ENCODE assay signal across 10 cellular contexts in genomic region chr2:230885467-230886130, GRCh38. TPM values are rescaled to one million over a fixed set of nuclear protein-coding genes. Genes with fewer than 3 reads are reported as not detected.
A peak's percentile ranks its signal among the peaks of the same experiment; 100 is the strongest.
DNase-seq lines count a peak whose midpoint lies in the region; ATAC-seq, FAIRE-seq and TF ChIP-seq lines count a peak whose summit lies in the region.
"Had no signal": no experiment of that assay in that cellular context is flagged by ENCODE, and none has a peak within 500 bp of the region (broad histone marks: within the 10 kb centered on the region; RNA-seq: fewer than 3 reads in every experiment).

No MANE protein-coding gene starts in this region.

- TF ChIP-seq POLR2A in HepG2 (IDR thresholded peaks at IDR 0.05; ENCODE audit: insufficient read depth in 1 of 2, low read depth in 2 of 2, low read length in 2 of 2) (no peak), right lobe of liver (IDR thresholded peaks at IDR 0.05) (no peak)

- H3K27me3 ChIP-seq in HepG2 (ENCODE audit: control insufficient read depth in 1 of 2, insufficient read depth in 2 of 2, low read length in 2 of 2): peaks cover 1 to 19% of the 10 kb centered on the region in 2 experiments; a peak in 4 of 5 replicates
- H3K27me3 ChIP-seq in right lobe of liver: no peaks in the 10 kb centered on the region
- no peaks in the 10 kb centered on the region for H3K27me3 ChIP-seq in upper lobe of right lung

- H3K4me3 ChIP-seq in HepG2 (replicated peaks in 1 of 3; ENCODE audit: insufficient read depth in 1 of 3, low read depth in 2 of 3, low read length in 3 of 3) (no peak overlapping the region), right lobe of liver (no peak overlapping the region), foreskin fibroblast (ENCODE audit: low read depth in 1 of 2, low read length in 2 of 2) (no peak overlapping the region), upper lobe of right lung (no peak overlapping the region)

- no TSS peak for BruUV-seq in HepG2 (replicated peaks; lab: Mats Ljungman, UMichigan)

- intact Hi-C loops in HepG2 (cut with micrococcal nuclease; ENCODE audit: unreplicated experiment) (no loop called here), right lobe of liver (cut with DNase I) (no loop called here), upper lobe of right lung (cut with DNase I) (no loop called here)

- no peaks in the 10 kb centered on the region for H3K79me2 ChIP-seq in HepG2 (ENCODE audit: insufficient read depth, low read length)

- H3K27ac ChIP-seq in HepG2 (ENCODE audit: extremely low read length, insufficient read depth, low read length) (no peak overlapping the region), right lobe of liver (no peak overlapping the region), upper lobe of right lung (no peak overlapping the region)
- H3K27ac ChIP-seq: C4-2B had no signal

- WGBS in HepG2 (ENCODE audit: low lambda C conversion rate): 37% methylated on average over 11 of the region's 11 CpGs
- WGBS in right lobe of liver (ENCODE audit: insufficient coverage, low coverage, low lambda C conversion rate, missing lambda C conversion rate): 60% methylated on average over 9 of the region's 11 CpGs

- peak; percentile 37 for ATAC-seq in HepG2
- no peak for ATAC-seq in right lobe of liver
- ATAC-seq in upper lobe of right lung: peak; percentile 47
- ATAC-seq in GM19023 (IDR thresholded peaks at IDR 0.05; ENCODE audit: unreplicated experiment): no peak
- no peak for ATAC-seq in GM21576 (IDR thresholded peaks at IDR 0.05; ENCODE audit: unreplicated experiment)

- H2AFZ ChIP-seq in HepG2 (ENCODE audit: low read length): no peak overlapping the region

- no peaks in the 10 kb centered on the region for H4K20me1 ChIP-seq in HepG2 (ENCODE audit: insufficient read depth, low read length)

- in situ Hi-C loops in HepG2 (cut with HindIII; ENCODE audit: extremely low pct_ligation_motif_present, low pct_unique_long_range_greater_than_20kb): no loop called here
- in situ Hi-C loops in SK-MEL-5 (cut with HindIII; ENCODE audit: low pct_unique_long_range_greater_than_20kb, low sequenced_read_pairs): no loop called here

- TF ChIP-seq RAD21 in HepG2 (CRISPR knock-in tag; IDR thresholded peaks at IDR 0.05): no peak

- H3K4me1 ChIP-seq in HepG2 (ENCODE audit: insufficient read depth, low read length): no peaks in the 10 kb centered on the region
- no peaks in the 10 kb centered on the region for H3K4me1 ChIP-seq in right lobe of liver
- no peaks in the 10 kb centered on the region for H3K4me1 ChIP-seq in upper lobe of right lung

- TF ChIP-seq EP300 in HepG2 (IDR thresholded peaks at IDR 0.05; ENCODE audit: low read depth in 2 of 2, low read length in 2 of 2) (no peak), HepG2 (CRISPR knock-in tag; IDR thresholded peaks at IDR 0.05; ENCODE audit: borderline replicate concordance) (no peak)

- no peak for TF ChIP-seq CTCF in HepG2 (CRISPR knock-in tag; IDR thresholded peaks at IDR 0.05)
- TF ChIP-seq CTCF in right lobe of liver (IDR thresholded peaks at IDR 0.05): no peak
- no peak for TF ChIP-seq CTCF in foreskin fibroblast (IDR thresholded peaks at IDR 0.05; ENCODE audit: low read depth, low read length)
- TF ChIP-seq CTCF in upper lobe of right lung (IDR thresholded peaks at IDR 0.05): no peak

- no peak overlapping the region for H3K9ac ChIP-seq in HepG2 (ENCODE audit: insufficient read depth, low read depth, low read length)

- POLR2A ChIA-PET in HepG2 (lab: Yijun Ruan, JAX): no interaction called here

- CTCF ChIA-PET in HepG2 (lab: Yijun Ruan, JAX; ENCODE audit: low intra/inter-chr PET ratio, low total read pairs): no interaction called here

- H3K9me3 ChIP-seq in HepG2 (ENCODE audit: low read length) (no peaks in the 10 kb centered on the region), right lobe of liver (no peaks in the 10 kb centered on the region), upper lobe of right lung (no peaks in the 10 kb centered on the region)

- no peak for FAIRE-seq in HepG2 (lab: Jason Lieb, UNC)
- FAIRE-seq: colon had no signal

- no peak overlapping the region for H3K4me2 ChIP-seq in HepG2 (ENCODE audit: low read depth, low read length)

- H3K36me3 ChIP-seq in HepG2 (replicated peaks in 1 of 2; ENCODE audit: control insufficient read depth in 1 of 2, insufficient read depth in 2 of 2, low read length in 2 of 2) (no peaks in the 10 kb centered on the region), right lobe of liver (no peaks in the 10 kb centered on the region), upper lobe of right lung (no peaks in the 10 kb centered on the region)

- no peak for DNase-seq in HepG2 (ENCODE audit: low spot score)
- DNase-seq in right lobe of liver: no peak
- DNase-seq in SK-MEL-5 (ENCODE audit: low read depth, low spot score): peak; percentile 32
- peak; percentile 24 to 67 for DNase-seq in foreskin fibroblast
- DNase-seq in upper lobe of right lung: no peak
- no peak for DNase-seq in central memory CD4-positive, alpha-beta T cell

TF ChIP-seq in HepG2, 621 proteins besides CTCF, POLR2A, EP300 and RAD21 (continues in another document):
- TF ChIP-seq CBX2 (IDR thresholded peaks at IDR 0.05; ENCODE audit: low read depth, low read length): no peak
- TF ChIP-seq CBX2 (CRISPR knock-in tag; IDR thresholded peaks at IDR 0.05; ENCODE audit: low read depth): no peak
- TF ChIP-seq ZNF672 (CRISPR knock-in tag; IDR thresholded peaks at IDR 0.05): no peak

RNA-seq across cellular contexts. Expression of gene ITM2C, which starts 20.9 kb away (rescaled TPM):
- 40.7 and 70.5 TPM in 2 replicates for total RNA-seq in HepG2 (2016; rRNA removed; fragmentation: Illumina TruSeq; extraction: Trizol)
- 13.6 and 14.1 TPM in 2 replicates for total RNA-seq in HepG2 (2016; cell fraction: cytosol; rRNA removed; fragmentation: Illumina TruSeq; extraction: Trizol; ENCODE audit: low read depth)
- total RNA-seq in HepG2 (2016; cell fraction: insoluble cytoplasmic fraction; rRNA removed; fragmentation: Illumina TruSeq; extraction: Trizol): 40.7 and 74.0 TPM in 2 replicates
- 30.7 and 33.5 TPM in 2 replicates for total RNA-seq in HepG2 (2016; cell fraction: membrane; rRNA removed; fragmentation: Illumina TruSeq; extraction: Trizol)
- 49.2 and 56.2 TPM in 2 replicates for total RNA-seq in HepG2 (2016; cell fraction: nucleus; rRNA removed; fragmentation: Illumina TruSeq; extraction: Trizol)
- polyA plus RNA-seq in HepG2 (2011; rRNA removed): 270 and 321 TPM in 2 replicates
- polyA plus RNA-seq in HepG2 (2011; cell fraction: cytosol; rRNA removed): 356 TPM in 2 replicates
- 111 and 119 TPM in 2 replicates for polyA plus RNA-seq in HepG2 (2011; cell fraction: nucleus; rRNA removed)
- polyA plus RNA-seq in HepG2 (2012): 124 and 196 TPM in 2 replicates
- polyA plus RNA-seq in HepG2 (2016; cell fraction: cytosol; fragmentation: Illumina TruSeq; extraction: Trizol; ENCODE audit: low read depth): 18.9 and 24.2 TPM in 2 replicates
- 53.1 and 56.4 TPM in 2 replicates for polyA plus RNA-seq in HepG2 (2016; cell fraction: insoluble cytoplasmic fraction; fragmentation: Illumina TruSeq; extraction: Trizol; ENCODE audit: low read depth)
- 32.9 and 35.3 TPM in 2 replicates for polyA plus RNA-seq in HepG2 (2016; cell fraction: membrane; fragmentation: Illumina TruSeq; extraction: Trizol; ENCODE audit: low read depth)
- polyA plus RNA-seq in HepG2 (2016; cell fraction: nucleus; fragmentation: Illumina TruSeq; extraction: Trizol; ENCODE audit: insufficient read depth, low read depth): 111 and 121 TPM in 2 replicates
- polyA minus RNA-seq in HepG2 (2011; rRNA and poly(A)+ RNA removed; ENCODE audit: low replicate concordance): 108 and 408 TPM in 2 replicates
- polyA minus RNA-seq in HepG2 (2011; cell fraction: cytosol; rRNA and poly(A)+ RNA removed): 84.7 and 140 TPM in 2 replicates
- polyA minus RNA-seq in HepG2 (2011; cell fraction: nucleus; rRNA and poly(A)+ RNA removed): 20.1 and 24.2 TPM in 2 replicates
- total RNA-seq in right lobe of liver: 10 to 100 TPM; 11.1 to 26.9 (median 24.2) TPM
- total RNA-seq in SK-MEL-5 (2014; rRNA removed; shearing (Covaris generic)): 184 TPM in 2 replicates
- polyA plus RNA-seq in SK-MEL-5 (2015; cell fraction: cytosol; rRNA removed): 296 and 322 TPM in 2 replicates
- polyA plus RNA-seq in SK-MEL-5 (2015; cell fraction: nucleus; rRNA removed): 39.7 and 46.3 TPM in 2 replicates
- total RNA-seq in upper lobe of right lung: 25.0 TPM

RNA-seq across cellular contexts. Expression of gene GPR55, which starts 39.4 kb away (rescaled TPM):
- not detected in 2 replicates for total RNA-seq in HepG2 (2016; rRNA removed; fragmentation: Illumina TruSeq; extraction: Trizol)
- total RNA-seq in HepG2 (2016; cell fraction: cytosol; rRNA removed; fragmentation: Illumina TruSeq; extraction: Trizol; ENCODE audit: low read depth): not detected in 2 replicates
- total RNA-seq in HepG2 (2016; cell fraction: insoluble cytoplasmic fraction; rRNA removed; fragmentation: Illumina TruSeq; extraction: Trizol): 0.04 TPM in 1 of 2 replicates, not detected in the other
- not detected in 2 replicates for total RNA-seq in HepG2 (2016; cell fraction: membrane; rRNA removed; fragmentation: Illumina TruSeq; extraction: Trizol)
- not detected in 2 replicates for total RNA-seq in HepG2 (2016; cell fraction: nucleus; rRNA removed; fragmentation: Illumina TruSeq; extraction: Trizol)
- not detected in 2 replicates for polyA plus RNA-seq in HepG2 (2011; rRNA removed)
- polyA plus RNA-seq in HepG2 (2011; cell fraction: cytosol; rRNA removed): 0.04 TPM in 1 of 2 replicates, not detected in the other
- polyA plus RNA-seq in HepG2 (2011; cell fraction: nucleus; rRNA removed): 0.05 and 0.06 TPM in 2 replicates
- not detected in 2 replicates for polyA plus RNA-seq in HepG2 (2012)
- not detected in 2 replicates for polyA plus RNA-seq in HepG2 (2016; cell fraction: cytosol; fragmentation: Illumina TruSeq; extraction: Trizol; ENCODE audit: low read depth)
- not detected in 2 replicates for polyA plus RNA-seq in HepG2 (2016; cell fraction: insoluble cytoplasmic fraction; fragmentation: Illumina TruSeq; extraction: Trizol; ENCODE audit: low read depth)
- polyA plus RNA-seq in HepG2 (2016; cell fraction: membrane; fragmentation: Illumina TruSeq; extraction: Trizol; ENCODE audit: low read depth): not detected in 2 replicates
- polyA plus RNA-seq in HepG2 (2016; cell fraction: nucleus; fragmentation: Illumina TruSeq; extraction: Trizol; ENCODE audit: insufficient read depth, low read depth): 0.18 TPM in 1 of 2 replicates, not detected in the other
- polyA minus RNA-seq in HepG2 (2011; rRNA and poly(A)+ RNA removed; ENCODE audit: low replicate concordance): 0.09 and 0.14 TPM in 2 replicates
- not detected in 2 replicates for polyA minus RNA-seq in HepG2 (2011; cell fraction: cytosol; rRNA and poly(A)+ RNA removed)
- polyA minus RNA-seq in HepG2 (2011; cell fraction: nucleus; rRNA and poly(A)+ RNA removed): not detected in 2 replicates
- under 1 TPM in 3 of 6 experiments, not detected in 3; 0.06 to 0.12 (median 0.07) TPM for total RNA-seq in right lobe of liver
- 0.13 TPM in 2 replicates for total RNA-seq in SK-MEL-5 (2014; rRNA removed; shearing (Covaris generic))
- polyA plus RNA-seq in SK-MEL-5 (2015; cell fraction: cytosol; rRNA removed): 0.41 and 0.58 TPM in 2 replicates
- polyA plus RNA-seq in SK-MEL-5 (2015; cell fraction: nucleus; rRNA removed): 0.39 and 0.92 TPM in 2 replicates
- total RNA-seq in upper lobe of right lung: 1.2 TPM

Comparison
In these comparisons a context has a peak if more than half of its experiments do, and no peak if none do; other contexts are left out.
1. ATAC-seq: peak in HepG2 (single experiment) and upper lobe of right lung (single experiment); none in right lobe of liver (0 of 4), GM19023 (single experiment) and GM21576 (single experiment).
2. DNase-seq: peak in SK-MEL-5 (single experiment) and foreskin fibroblast (2 of 2); none in HepG2 (single experiment), right lobe of liver (0 of 3), upper lobe of right lung (single experiment) and central memory CD4-positive, alpha-beta T cell (single experiment).